In the genomic region with DNA sequence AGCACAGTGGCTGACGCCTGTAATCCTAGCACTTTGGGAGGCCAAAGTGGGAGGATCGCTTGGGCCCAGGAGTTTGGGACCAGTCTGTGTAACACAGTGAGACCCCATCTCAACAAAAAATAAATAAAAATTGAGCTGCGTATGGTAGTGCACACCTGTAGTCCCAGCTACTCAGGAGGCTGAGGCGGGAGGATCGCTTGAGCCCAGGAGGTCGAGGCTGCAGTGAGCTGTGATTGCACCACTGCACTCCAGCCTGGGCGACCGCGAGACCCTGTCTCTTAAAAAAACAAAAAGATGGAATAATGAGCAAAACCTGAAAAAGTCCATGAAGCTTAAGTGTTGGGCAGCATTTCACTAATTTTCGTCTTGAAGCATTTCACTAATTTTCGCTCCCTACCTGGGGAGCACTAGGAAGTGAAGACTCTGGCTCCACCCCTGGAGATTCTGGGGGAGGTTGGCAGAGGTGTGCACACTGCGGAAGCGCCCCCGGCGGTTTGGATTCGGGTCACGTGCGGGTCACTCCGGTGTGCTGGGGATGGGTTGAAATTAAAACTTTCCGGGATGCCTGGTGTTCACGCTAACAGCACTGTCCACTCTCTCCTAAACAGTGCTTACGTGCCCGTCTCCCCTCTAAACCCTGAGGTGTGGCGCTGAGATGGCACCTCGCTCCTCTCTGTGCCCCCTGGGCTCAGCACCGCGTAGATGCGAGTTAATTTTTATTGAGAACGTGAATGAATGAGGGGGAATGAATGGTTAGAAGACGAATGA, we compare ENCODE assay signal across 8 cellular contexts. TPM values are rescaled to one million over a fixed set of nuclear protein-coding genes. Genes with fewer than 3 reads are reported as not detected.
DNase-seq lines count a peak whose midpoint lies in the region; ATAC-seq and TF ChIP-seq lines count a peak whose summit lies in the region.

No MANE protein-coding gene starts in this region.

- WGBS in right lobe of liver (ENCODE audit: insufficient coverage, low coverage, low lambda C conversion rate, missing lambda C conversion rate): 30% methylated on average over 26 of the region's 30 CpGs

- peak overlapping the region; percentile 88 to 96 (median 90) for H3K4me3 Mint-ChIP-seq in brain

- no peaks in the 10 kb centered on the region for H3K36me3 Mint-ChIP-seq in brain

- TF ChIP-seq CTCF in brain (conservative IDR thresholded peaks at IDR 0.05) (no peak), right lobe of liver (IDR thresholded peaks at IDR 0.05) (no peak), upper lobe of right lung (IDR thresholded peaks at IDR 0.05) (no peak)

- DNase-seq in DMS53 (lab: John Stamatoyannopoulos, UW) (peak; percentile 76), DMS53 treated with DMSO at 0.1 percent for 48 hours (lab: John Stamatoyannopoulos, UW; ENCODE audit: unreplicated experiment) (no peak), NCI-H1092 (lab: John Stamatoyannopoulos, UW) (peak; percentile 47), right lobe of liver (no peak), upper lobe of right lung (no peak), cortex of kidney (lab: John Stamatoyannopoulos, UW) (no peak)

- H3K27ac Mint-ChIP-seq in brain: peak overlapping the region; percentile 77 to 89 (median 81)

- H3K4me1 ChIP-seq in right lobe of liver (no peaks in the 10 kb centered on the region), upper lobe of right lung (peaks cover 7% of the 10 kb centered on the region)

- no peaks in the 10 kb centered on the region for H3K36me3 ChIP-seq in right lobe of liver
- no peaks in the 10 kb centered on the region for H3K36me3 ChIP-seq in upper lobe of right lung

- H3K9me3 ChIP-seq in right lobe of liver (no peaks in the 10 kb centered on the region), upper lobe of right lung (no peaks in the 10 kb centered on the region)

- peaks cover 49% of the 10 kb centered on the region for H3K4me1 Mint-ChIP-seq in brain

- intact Hi-C loops in right lobe of liver (cut with DNase I) (no loop called here), upper lobe of right lung (cut with DNase I) (no loop called here)

- H3K27ac ChIP-seq in right lobe of liver: no peak overlapping the region
- H3K27ac ChIP-seq in upper lobe of right lung: no peak overlapping the region

- H3K27me3 ChIP-seq in right lobe of liver (no peaks in the 10 kb centered on the region), upper lobe of right lung (no peaks in the 10 kb centered on the region)

- H3K27me3 Mint-ChIP-seq in brain: no peaks in the 10 kb centered on the region

- ATAC-seq in GM21786 (IDR thresholded peaks at IDR 0.05; ENCODE audit: unreplicated experiment) (peak; percentile 4), right lobe of liver (peak in 1 of 4 donors; percentile 7), upper lobe of right lung (no peak)

- H3K4me3 ChIP-seq in right lobe of liver: peak overlapping the region; percentile 64 to 70 (median 68)
- peak overlapping the region; percentile 66 for H3K4me3 ChIP-seq in upper lobe of right lung

- H3K9me3 Mint-ChIP-seq in brain: no peaks in the 10 kb centered on the region

- no peak for TF ChIP-seq POLR2A in right lobe of liver (IDR thresholded peaks at IDR 0.05)

RNA-seq across cellular contexts. Expression of a gene that starts 0.9 kb away (rescaled TPM):
- polyA plus RNA-seq in brain (ENCODE audit: insufficient read depth, low read depth, low replicate concordance): 15.8 TPM
- total RNA-seq in right lobe of liver (1 to 10 TPM; 3.6 to 7.5 (median 4.6) TPM), upper lobe of right lung (15.7 TPM)

RNA-seq across cellular contexts. Expression of a gene that starts 20.9 kb away (rescaled TPM):
- 23.5 TPM for polyA plus RNA-seq in brain (ENCODE audit: insufficient read depth, low read depth, low replicate concordance)
- under 1 TPM in 1 of 6 experiments, not detected in 5; 0.15 TPM for total RNA-seq in right lobe of liver
- 0.69 TPM for total RNA-seq in upper lobe of right lung

RNA-seq across cellular contexts. Expression of a gene that starts 36.5 kb away (rescaled TPM):
- 1,055 TPM for polyA plus RNA-seq in brain (ENCODE audit: insufficient read depth, low read depth, low replicate concordance)
- total RNA-seq in right lobe of liver (100 to 1,000 TPM; 144 to 385 (median 177) TPM), upper lobe of right lung (199 TPM)

RNA-seq across cellular contexts. Expression of a gene that starts 48.3 kb away (rescaled TPM):
- polyA plus RNA-seq in brain (ENCODE audit: insufficient read depth, low read depth, low replicate concordance): 215 TPM
- total RNA-seq in right lobe of liver (10 to 100 TPM; 23.2 to 35.3 (median 24.7) TPM), upper lobe of right lung (60.6 TPM)

Comparison
In these comparisons a context has a peak if more than half of its experiments do, and no peak if none do; other contexts are left out.
1. DNase-seq: peak in DMS53 (single experiment) and NCI-H1092 (single experiment); none in DMS53 treated with DMSO at 0.1 percent for 48 hours (single experiment), right lobe of liver (0 of 3), upper lobe of right lung (single experiment) and cortex of kidney (single experiment).